In genomic region chr13:98845726-98846125, GRCh38 we compare ENCODE assay signal across 24 cellular contexts.
"Had no signal": no experiment of that assay in that cellular context is flagged by ENCODE, and none has a peak within 500 bp of the region (broad histone marks: within the 10 kb centered on the region; RNA-seq: fewer than 3 reads in every experiment).

No MANE protein-coding gene starts in this region.

- H3K4me1 ChIP-seq: Peyer's patch, SJSA1 had no signal

- H3K27me3 Mint-ChIP-seq: activated CD4-positive, alpha-beta T cell treated with anti-CD3 and anti-CD28 coated beads, Interleukin-2, amount 10 ng/mL, durations not matched to agents 24 days and 14 days; activated CD8-positive, alpha-beta memory T cell treated with anti-CD3 and anti-CD28 coated beads, Interleukin-2, amount 10 ng/mL, durations not matched to agents 7 days and 5 days; activated naive CD8-positive, alpha-beta T cell had no signal

- ATAC-seq: activated CD8-positive, alpha-beta memory T cell treated with anti-CD3 and anti-CD28 coated beads, Interleukin-2, amount 10 ng/mL, durations not matched to agents 7 days and 5 days; activated T-cell treated with anti-CD3 and anti-CD28 coated beads, Interleukin-2, amount 50 U/mL, for 4 hours; WTC11 had no signal

- H3K4me3 ChIP-seq: MG63, Peyer's patch, SJSA1 had no signal

- H3K27ac Mint-ChIP-seq: activated CD4-positive, alpha-beta T cell treated with anti-CD3 and anti-CD28 coated beads, Interleukin-2, amount 10 ng/mL, durations not matched to agents 24 days and 14 days; activated naive CD4-positive, alpha-beta T cell treated with anti-CD3 and anti-CD28 coated beads for 36 hours; activated naive CD8-positive, alpha-beta T cell; T-helper 1 cell treated with Interleukin-12 subunit alpha and Interleukin-12 subunit beta and Interleukin-4 antibody, amounts not matched to agents 30 μg/mL and 1 μg/mL, for 36 hours; WTC11 had no signal

- H3K9ac ChIP-seq: KMS-11 had no signal

- H3K36me3 ChIP-seq: MG63 had no signal

- H3K4me3 Mint-ChIP-seq: activated CD4-positive, alpha-beta T cell treated with anti-CD3 and anti-CD28 coated beads, Interleukin-2, amount 10 ng/mL, durations not matched to agents 24 days and 14 days; activated CD8-positive, alpha-beta memory T cell treated with anti-CD3 and anti-CD28 coated beads, Interleukin-2, amount 10 ng/mL, durations not matched to agents 7 days and 5 days; activated naive CD4-positive, alpha-beta T cell treated with anti-CD3 and anti-CD28 coated beads for 36 hours; activated naive CD8-positive, alpha-beta T cell; activated T-cell treated with anti-CD3 and anti-CD28 coated beads, Interleukin-2, amount 50 U/mL, for 4 hours; T-helper 1 cell treated with Interleukin-12 subunit alpha and Interleukin-12 subunit beta and Interleukin-4 antibody, amounts not matched to agents 30 μg/mL and 1 μg/mL, for 36 hours; WTC11 had no signal

- H3K4me2 ChIP-seq: KMS-11 had no signal

- H3K9me3 ChIP-seq: MG63, Peyer's patch, SJSA1 had no signal

- H3K27me3 ChIP-seq: MG63, Peyer's patch, SJSA1 had no signal

- H3K27ac ChIP-seq: KMS-11, Peyer's patch, SJSA1 had no signal

- DNase-seq: activated CD4-positive, alpha-beta T cell treated with anti-CD3 and anti-CD28 coated beads, Interleukin-2, amount 10 ng/mL, durations not matched to agents 24 days and 14 days; activated CD4-positive, alpha-beta T cell treated with anti-CD3 and anti-CD28 coated beads, Interleukin-2, amount 50 U/mL, for 48 hours; activated CD4-positive, CD25-positive, alpha-beta regulatory T cell treated with anti-CD3 and anti-CD28 coated beads, Interleukin-2, amount 50 U/mL, for 72 hours; activated CD8-positive, alpha-beta memory T cell treated with anti-CD3 and anti-CD28 coated beads, Interleukin-2, amount 10 ng/mL, durations not matched to agents 7 days and 5 days; activated gamma-delta T cell; activated naive CD4-positive, alpha-beta T cell treated with anti-CD3 and anti-CD28 coated beads for 36 hours; activated T-cell treated with anti-CD3 and anti-CD28 coated beads, Interleukin-2, amount 50 U/mL, for 4 hours; MG63; MV-4-11; NCI-H1092 treated with DMSO at 0.1 percent for 48 hours; NCI-H1417 treated with DMSO at 0.1 percent for 48 hours; NCI-H1694; NCI-H2029; NCI-H2107; NCI-H2171 treated with DMSO at 0.1 percent for 48 hours; NCI-H226; NCI-H510A treated with DMSO at 0.1 percent for 48 hours; Peyer's patch; SHP77 had no signal

- H3K9me3 Mint-ChIP-seq: activated CD4-positive, alpha-beta T cell treated with anti-CD3 and anti-CD28 coated beads, Interleukin-2, amount 10 ng/mL, durations not matched to agents 24 days and 14 days; activated naive CD4-positive, alpha-beta T cell treated with anti-CD3 and anti-CD28 coated beads for 36 hours; activated T-cell treated with anti-CD3 and anti-CD28 coated beads, Interleukin-2, amount 50 U/mL, for 4 hours; T-helper 1 cell treated with Interleukin-12 subunit alpha and Interleukin-12 subunit beta and Interleukin-4 antibody, amounts not matched to agents 30 μg/mL and 1 μg/mL, for 36 hours; WTC11 had no signal

- H3K36me3 Mint-ChIP-seq: WTC11 had no signal
